Comparison of ENCODE assay signal across 15 cellular contexts in the genomic region with DNA sequence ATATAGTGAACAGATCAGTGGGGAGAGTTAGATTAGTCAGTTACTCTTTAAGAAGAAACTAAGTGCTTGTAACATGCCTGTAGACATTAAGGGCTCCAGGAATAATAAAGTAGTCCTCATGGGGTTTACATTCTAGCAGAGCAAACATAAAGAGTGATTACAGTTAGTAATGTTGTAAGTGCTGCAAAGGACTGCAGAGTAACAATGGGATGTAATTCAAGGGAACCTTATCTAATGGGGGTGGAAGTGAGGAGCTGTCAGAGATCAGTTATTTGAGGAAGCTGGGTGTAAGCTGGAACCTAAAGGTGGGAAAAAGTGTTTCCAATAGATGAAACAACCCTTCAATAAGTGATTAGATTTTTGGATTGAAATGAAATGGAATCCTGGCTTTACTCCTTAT.
A peak's percentile ranks its signal among the peaks of the same experiment; 100 is the strongest.
DNase-seq lines count a peak whose midpoint lies in the region; ATAC-seq, FAIRE-seq and TF ChIP-seq lines count a peak whose summit lies in the region.
"Had no signal": no experiment of that assay in that cellular context is flagged by ENCODE, and none has a peak within 500 bp of the region (broad histone marks: within the 10 kb centered on the region; RNA-seq: fewer than 3 reads in every experiment).

No MANE protein-coding gene starts in this region.

- H3K4me3 Mint-ChIP-seq in memory B cell (no peak overlapping the region), H9 (no peak overlapping the region)
- H3K4me3 Mint-ChIP-seq: CD4-positive, alpha-beta memory T cell; HFFc6 had no signal

- no peak overlapping the region for H2BK20ac ChIP-seq in H9 (ENCODE audit: low read depth, low read length, poor library complexity, severe bottlenecking)

- H3K4me2 ChIP-seq in GM12878 (ENCODE audit: control insufficient read depth, insufficient read depth) (no peak overlapping the region), H9 (ENCODE audit: insufficient read depth, insufficient read length, low read length) (no peak overlapping the region)
- H3K4me2 ChIP-seq: A549 had no signal

- H3K56ac ChIP-seq in H9 (ENCODE audit: insufficient read length, low read depth, low read length), result no peak overlapping the region

- H3K18ac ChIP-seq in H9 (ENCODE audit: insufficient read length, low read depth, low read length), result no peak overlapping the region

- H3K36me3 Mint-ChIP-seq in memory B cell, result peaks cover 28% of the 10 kb centered on the region
- peaks cover 39 to 58% (median 47%) of the 10 kb centered on the region in 3 experiments for H3K36me3 Mint-ChIP-seq in H9 (ENCODE audit: insufficient read depth in 1 of 3, low read depth in 3 of 3)

- no peaks in the 10 kb centered on the region for H3K27me3 ChIP-seq in GM12878 (replicated peaks in 1 of 2; ENCODE audit: control insufficient read depth in 2 of 2, insufficient read depth in 2 of 2, low read length in 1 of 2)
- H3K27me3 ChIP-seq in H9 (ENCODE audit: insufficient read depth, low read length), result no peaks in the 10 kb centered on the region
- H3K27me3 ChIP-seq: BE2C had no signal

- POLR2A ChIA-PET in GM12878 (lab: Charles Lee), result interaction anchor here (0.6 kb wide), 1 partner anchor 21 kb away, joined by 5 read pairs; no protein-coding TSS in a partner anchor

- no peak for TF ChIP-seq EP300 in GM12878 (IDR thresholded peaks at IDR 0.05; ENCODE audit: borderline replicate concordance in 1 of 2, control insufficient read depth in 1 of 2, low read depth in 2 of 2, low read length in 2 of 2)

- H3K27ac Mint-ChIP-seq in memory B cell, result peak overlapping the region; percentile 24
- H3K27ac Mint-ChIP-seq in H9, result no peak overlapping the region
- H3K27ac Mint-ChIP-seq: HFFc6 had no signal

- H2AFZ ChIP-seq in GM12878 (ENCODE audit: control insufficient read depth, low read depth, low read length) (no peak overlapping the region), H9 (ENCODE audit: low read length) (no peak overlapping the region)

- H2BK12ac ChIP-seq in H9 (ENCODE audit: insufficient read length, low read depth, low read length), result no peak overlapping the region

- no peak overlapping the region for H2BK120ac ChIP-seq in H9 (ENCODE audit: low read depth, low read length, poor library complexity, severe bottlenecking)

- ATAC-seq in Right ventricle myocardium superior (ENCODE audit: poor library complexity), result peak; percentile 34
- no peak for ATAC-seq in Right ventricle myocardium inferior
- no peak for ATAC-seq in GM12878
- no peak for ATAC-seq in memory B cell (ENCODE audit: low read depth)
- ATAC-seq: A549 had no signal

- no peak for TF ChIP-seq RAD21 in GM12878 (IDR thresholded peaks at IDR 0.05; ENCODE audit: insufficient read depth, low read depth, low read length)

- peaks cover 0 to 2% of the 10 kb centered on the region in 2 experiments; a peak in 1 of 4 replicates for H3K36me3 ChIP-seq in GM12878 (ENCODE audit: control insufficient read depth in 2 of 2, insufficient read depth in 2 of 2, low read length in 1 of 2)

- CTCF ChIA-PET in GM12878 (lab: Yijun Ruan, JAX), result no interaction called here

- H3T11ph ChIP-seq in H9 (ENCODE audit: low read length), result no peak overlapping the region

- TSS peak; percentile 14 for BruUV-seq in GM12878 (replicated peaks; lab: Mats Ljungman, UMichigan)

- intact Hi-C loops in Right ventricle myocardium superior (cut with DNase I) (no loop called here), Right ventricle myocardium inferior (cut with DNase I) (no loop called here), GM12878 (cut with micrococcal nuclease; ENCODE audit: unreplicated experiment) (no loop called here)

- H3K9me3 ChIP-seq in GM12878 (replicated peaks; ENCODE audit: control insufficient read depth, insufficient read depth, low read length) (no peaks in the 10 kb centered on the region; the same call in 2 of the 3 replicates), H9 (ENCODE audit: control insufficient read depth, low read depth, low read length) (peaks cover 5% of the 10 kb centered on the region)
- H3K9me3 ChIP-seq: A549, HAP-1 had no signal

- no peak overlapping the region for H3K4me3 ChIP-seq in GM12878
- H3K4me3 ChIP-seq: A549, HAP-1 had no signal

- H3K27ac ChIP-seq in GM12878 (ENCODE audit: control insufficient read depth, insufficient read depth) (no peak overlapping the region), H9 (ENCODE audit: insufficient read length, low read depth, low read length) (no peak overlapping the region)
- H3K27ac ChIP-seq: A549, C4-2B had no signal

- H3K9me3 Mint-ChIP-seq in memory B cell (peaks cover 8% of the 10 kb centered on the region), H9 (peaks cover 15 to 19% of the 10 kb centered on the region in 2 experiments)

- TF ChIP-seq CTCF in GM12878 (IDR thresholded peaks at IDR 0.05 in 2 of 3, conservative IDR thresholded peaks at IDR 0.05 in 1 of 3; ENCODE audit: control insufficient read depth in 2 of 3, extremely low read depth in 1 of 3, insufficient read depth in 1 of 3, low read depth in 3 of 3, low read length in 3 of 3) (no peak), H9 (conservative IDR thresholded peaks at IDR 0.05) (no peak)

- no peak overlapping the region for H4K8ac ChIP-seq in H9 (replicated peaks; ENCODE audit: insufficient read length, low read depth, low read length)

- no peak overlapping the region for H2BK15ac ChIP-seq in H9 (ENCODE audit: low read depth, low read length)

- H2BK5ac ChIP-seq in H9 (ENCODE audit: insufficient read length, low read length), result no peak overlapping the region

- H3K23me2 ChIP-seq in H9 (ENCODE audit: insufficient read length, low read depth, low read length, poor library complexity, severe bottlenecking), result no peaks in the 10 kb centered on the region

- H3K9ac ChIP-seq in GM12878 (ENCODE audit: control insufficient read depth, insufficient read depth, low read length), result no peak overlapping the region
- no peak overlapping the region for H3K9ac ChIP-seq in H9 (ENCODE audit: extremely low read depth, insufficient read length, low read length)

- H3K23ac ChIP-seq in H9 (ENCODE audit: insufficient read length, low read depth, low read length), result no peak overlapping the region

- no peak for DNase-seq in Right ventricle myocardium superior
- no peak for DNase-seq in Right ventricle myocardium inferior (ENCODE audit: missing footprints)
- DNase-seq in GM12878 (ENCODE audit: low read depth, low spot score), result no peak
- no peak for DNase-seq in memory B cell (ENCODE audit: low spot score in 2 of 2)
- DNase-seq in H9, result no peak
- no peak for DNase-seq in GM12892 (ENCODE audit: insufficient read length)
- DNase-seq: BE2C; CD4-positive, alpha-beta memory T cell; DMS79; GOT3; HFFc6 had no signal

- H3K4ac ChIP-seq in H9 (ENCODE audit: low read depth, low read length), result no peak overlapping the region

- no peak overlapping the region for H4K5ac ChIP-seq in H9 (ENCODE audit: insufficient read length, low read depth, low read length)

- H3K4me1 ChIP-seq in GM12878 (ENCODE audit: control insufficient read depth, insufficient read depth, low read length) (no peaks in the 10 kb centered on the region), H9 (ENCODE audit: insufficient read depth, low read length) (no peaks in the 10 kb centered on the region)
- H3K4me1 ChIP-seq: A549, BE2C had no signal

- RAD21 ChIA-PET in GM12878 (lab: Charles Lee; ENCODE audit: unreplicated experiment), result no interaction called here

- H4K91ac ChIP-seq in H9 (ENCODE audit: insufficient read length, low read depth, low read length), result no peak overlapping the region

- SMC1A ChIA-PET in GM12878 (lab: Charles Lee; ENCODE audit: uncharacterized antibody, unreplicated experiment), result no interaction called here

- no peak overlapping the region for H3K14ac ChIP-seq in H9 (ENCODE audit: insufficient read depth, low read length)

- no peak for TF ChIP-seq POLR2A in GM12878 (IDR thresholded peaks at IDR 0.05; ENCODE audit: low read depth, low read length)
- no peak for TF ChIP-seq POLR2A in GM12892 (IDR thresholded peaks at IDR 0.05; ENCODE audit: low read depth, low read length)

- H3K27me3 Mint-ChIP-seq in memory B cell (no peaks in the 10 kb centered on the region), H9 (ENCODE audit: low read depth) (no peaks in the 10 kb centered on the region)
- H3K27me3 Mint-ChIP-seq: CD4-positive, alpha-beta memory T cell had no signal

- H4K20me1 ChIP-seq in GM12878 (ENCODE audit: control insufficient read depth, insufficient read depth), result no peaks in the 10 kb centered on the region
- no peaks in the 10 kb centered on the region for H4K20me1 ChIP-seq in H9 (ENCODE audit: control insufficient read depth, insufficient read depth, insufficient read length)

- FAIRE-seq in GM12878 (lab: Jason Lieb, UNC), result no peak
- no peak for FAIRE-seq in GM12892 (lab: Jason Lieb, UNC)
- FAIRE-seq: GM12891 had no signal

- H3K79me1 ChIP-seq in H9 (ENCODE audit: insufficient read depth, low read depth, low read length, poor library complexity, severe bottlenecking), result peaks cover 3% of the 10 kb centered on the region

- in situ Hi-C loops in GM12878 (cut with MboI), result no loop called here

- H3K4me1 Mint-ChIP-seq in memory B cell (peaks cover 10% of the 10 kb centered on the region), H9 (no peaks in the 10 kb centered on the region)

- no peak overlapping the region for H2AK5ac ChIP-seq in H9 (ENCODE audit: insufficient read length, low read length)

- H3K79me2 ChIP-seq in GM12878 (ENCODE audit: control insufficient read depth, insufficient read depth, low read length), result peaks cover 3% of the 10 kb centered on the region
- H3K79me2 ChIP-seq in H9 (ENCODE audit: insufficient read depth, low read length), result no peaks in the 10 kb centered on the region

TF ChIP-seq in GM12878, 131 proteins besides CTCF, POLR2A, EP300 and RAD21:
- no peak for TF ChIP-seq NR2C1 (IDR thresholded peaks at IDR 0.05)
